Comparison of ENCODE assay signal across 18 cellular contexts in genomic region chr22:45805413-45805812, GRCh38.
DNase-seq lines count a peak whose midpoint lies in the region; ATAC-seq, FAIRE-seq and TF ChIP-seq lines count a peak whose summit lies in the region.
"Had no signal": no experiment of that assay in that cellular context is flagged by ENCODE, and none has a peak within 500 bp of the region (broad histone marks: within the 10 kb centered on the region; RNA-seq: fewer than 3 reads in every experiment).

No MANE protein-coding gene starts in this region.

- H3K27me3 Mint-ChIP-seq in HFFc6 (ENCODE audit: insufficient read depth), result peaks cover 4% of the 10 kb centered on the region
- no peaks in the 10 kb centered on the region for H3K27me3 Mint-ChIP-seq in activated T-helper 1 cell treated with anti-CD3 and anti-CD28 coated beads, Interleukin-12 subunit alpha, Interleukin-12 subunit beta, Interleukin-2, Interleukin-4 antibody, amounts not matched to agents 30 ng/mL and 10 ng/mL and 1 ng/mL, durations not matched to agents 14 hours and 24 hours and 36 hours (ENCODE audit: insufficient read depth)
- H3K27me3 Mint-ChIP-seq: activated naive CD8-positive, alpha-beta T cell treated with anti-CD3 and anti-CD28 coated beads for 36 hours had no signal

- H3K4me1 Mint-ChIP-seq in HFFc6 (ENCODE audit: low read depth), result peaks cover 64% of the 10 kb centered on the region
- H3K4me1 Mint-ChIP-seq in activated T-helper 1 cell treated with anti-CD3 and anti-CD28 coated beads, Interleukin-12 subunit alpha, Interleukin-12 subunit beta, Interleukin-2, Interleukin-4 antibody, amounts not matched to agents 30 ng/mL and 10 ng/mL and 1 ng/mL, durations not matched to agents 14 hours and 24 hours and 36 hours (ENCODE audit: low read depth), result no peaks in the 10 kb centered on the region
- H3K4me1 Mint-ChIP-seq: activated naive CD8-positive, alpha-beta T cell treated with anti-CD3 and anti-CD28 coated beads for 36 hours had no signal

- H3K27ac ChIP-seq in ACC112 (ENCODE audit: low read depth, low read length), result peak overlapping the region; percentile 65
- H3K27ac ChIP-seq: gastroesophageal sphincter, ovary, VCaP had no signal

- H3K27ac Mint-ChIP-seq in HFFc6, result peak overlapping the region; percentile 83
- no peak overlapping the region for H3K27ac Mint-ChIP-seq in activated T-helper 1 cell treated with anti-CD3 and anti-CD28 coated beads, Interleukin-12 subunit alpha, Interleukin-12 subunit beta, Interleukin-2, Interleukin-4 antibody, amounts not matched to agents 30 ng/mL and 10 ng/mL and 1 ng/mL, durations not matched to agents 14 hours and 24 hours and 36 hours
- H3K27ac Mint-ChIP-seq: activated CD8-positive, alpha-beta T cell treated with anti-CD3 and anti-CD28 coated beads, Interleukin-2, amount 10 ng/mL, durations not matched to agents 7 days and 5 days; activated naive CD8-positive, alpha-beta T cell treated with anti-CD3 and anti-CD28 coated beads for 36 hours had no signal

- no peak for FAIRE-seq in bronchial epithelial cell (lab: Jason Lieb, UNC)

- H3K4me1 ChIP-seq in ACC112 (ENCODE audit: control insufficient read depth, insufficient read depth, low read length, unreplicated experiment), result peaks cover 17% of the 10 kb centered on the region

- no peak overlapping the region for H2AFZ ChIP-seq in ACC112 (ENCODE audit: low read length, unreplicated experiment)

- no peaks in the 10 kb centered on the region for H3K79me2 ChIP-seq in ACC112 (ENCODE audit: control insufficient read depth, insufficient read depth, low read length, unreplicated experiment)

- H3K27me3 ChIP-seq in ACC112 (ENCODE audit: insufficient read depth, low read length), result no peaks in the 10 kb centered on the region
- no peaks in the 10 kb centered on the region for H3K27me3 ChIP-seq in bronchial epithelial cell (ENCODE audit: control insufficient read depth, insufficient read depth, low read length)
- H3K27me3 ChIP-seq: gastroesophageal sphincter, ovary had no signal

- H3K36me3 Mint-ChIP-seq in HFFc6 (ENCODE audit: low read depth), result peaks cover 55% of the 10 kb centered on the region
- H3K36me3 Mint-ChIP-seq in activated T-helper 1 cell treated with anti-CD3 and anti-CD28 coated beads, Interleukin-12 subunit alpha, Interleukin-12 subunit beta, Interleukin-2, Interleukin-4 antibody, amounts not matched to agents 30 ng/mL and 10 ng/mL and 1 ng/mL, durations not matched to agents 14 hours and 24 hours and 36 hours (ENCODE audit: low read depth), result peaks cover 13% of the 10 kb centered on the region

- no peaks in the 10 kb centered on the region for H3K9me3 Mint-ChIP-seq in HFFc6
- no peaks in the 10 kb centered on the region for H3K9me3 Mint-ChIP-seq in activated T-helper 1 cell treated with anti-CD3 and anti-CD28 coated beads, Interleukin-12 subunit alpha, Interleukin-12 subunit beta, Interleukin-2, Interleukin-4 antibody, amounts not matched to agents 30 ng/mL and 10 ng/mL and 1 ng/mL, durations not matched to agents 14 hours and 24 hours and 36 hours
- H3K9me3 Mint-ChIP-seq: activated naive CD8-positive, alpha-beta T cell treated with anti-CD3 and anti-CD28 coated beads for 36 hours had no signal

- no peak for ATAC-seq in GM21786 (IDR thresholded peaks at IDR 0.05; ENCODE audit: unreplicated experiment)
- ATAC-seq: activated CD8-positive, alpha-beta T cell treated with anti-CD3 and anti-CD28 coated beads, Interleukin-2, amount 10 ng/mL, durations not matched to agents 7 days and 5 days; gastroesophageal sphincter; left lobe of liver had no signal

- TF ChIP-seq CTCF in HFFc6 (IDR thresholded peaks at IDR 0.05) (no peak), bronchial epithelial cell (IDR thresholded peaks at IDR 0.05; ENCODE audit: insufficient read depth, low read length, severe bottlenecking) (no peak)

- peak overlapping the region; percentile 72 for H3K4me3 Mint-ChIP-seq in HFFc6
- no peak overlapping the region for H3K4me3 Mint-ChIP-seq in activated T-helper 1 cell treated with anti-CD3 and anti-CD28 coated beads, Interleukin-12 subunit alpha, Interleukin-12 subunit beta, Interleukin-2, Interleukin-4 antibody, amounts not matched to agents 30 ng/mL and 10 ng/mL and 1 ng/mL, durations not matched to agents 14 hours and 24 hours and 36 hours
- H3K4me3 Mint-ChIP-seq: activated CD8-positive, alpha-beta T cell treated with anti-CD3 and anti-CD28 coated beads, Interleukin-2, amount 10 ng/mL, durations not matched to agents 7 days and 5 days; activated naive CD8-positive, alpha-beta T cell treated with anti-CD3 and anti-CD28 coated beads for 36 hours had no signal

- H3K4me3 ChIP-seq in ACC112 (ENCODE audit: low read depth, low read length), result peak overlapping the region; percentile 18; the same call in 1 of the 2 replicates
- no peak overlapping the region for H3K4me3 ChIP-seq in bronchial epithelial cell (ENCODE audit: low read depth, low read length)
- H3K4me3 ChIP-seq: gastroesophageal sphincter, ovary, skin epidermis had no signal

- DNase-seq in HFFc6 (no peak), bronchial epithelial cell (ENCODE audit: low read depth) (peak; percentile 57), iris pigment epithelial cell (ENCODE audit: low read depth) (peak; percentile 46), LoVo (ENCODE audit: low spot score) (no peak), HK-2 (ENCODE audit: unreplicated experiment) (no peak)
- DNase-seq in activated T-helper 1 cell treated with anti-CD3 and anti-CD28 coated beads, Interleukin-12 subunit alpha, Interleukin-12 subunit beta, Interleukin-2, Interleukin-4 antibody, amounts not matched to agents 30 ng/mL and 10 ng/mL and 1 ng/mL, durations not matched to agents 14 hours and 24 hours and 36 hours (ENCODE audit: low spot score), result no peak
- DNase-seq: activated CD8-positive, alpha-beta T cell treated with anti-CD3 and anti-CD28 coated beads, Interleukin-2, amount 10 ng/mL, durations not matched to agents 7 days and 5 days; activated naive CD8-positive, alpha-beta T cell treated with anti-CD3 and anti-CD28 coated beads for 36 hours; activated T-cell treated with anti-CD3 and anti-CD28 coated beads, Interleukin-2, amount 50 U/mL, for 48 hours; NCI-H2171; NCI-H774; ovary had no signal

- intact Hi-C loops in activated T-helper 1 cell treated with anti-CD3 and anti-CD28 coated beads, Interleukin-12 subunit alpha, Interleukin-12 subunit beta, Interleukin-2, Interleukin-4 antibody, amounts not matched to agents 30 ng/mL and 10 ng/mL and 1 ng/mL, durations not matched to agents 14 hours and 24 hours and 36 hours (cut with micrococcal nuclease), result no loop called here

- peaks cover 5% of the 10 kb centered on the region; the same call in 1 of the 2 replicates for H3K36me3 ChIP-seq in ACC112 (ENCODE audit: insufficient read depth, low read length)
- H3K36me3 ChIP-seq in bronchial epithelial cell (ENCODE audit: control insufficient read depth, insufficient read depth, low read length), result peaks cover 6% of the 10 kb centered on the region
- H3K36me3 ChIP-seq: ovary had no signal

Comparison
In these comparisons a context has a peak if more than half of its experiments do, and no peak if none do; other contexts are left out.
1. DNase-seq: peak in bronchial epithelial cell (single experiment) and iris pigment epithelial cell (single experiment); none in HFFc6 (single experiment), LoVo (single experiment), activated T-helper 1 cell treated with anti-CD3 and anti-CD28 coated beads, Interleukin-12 subunit alpha, Interleukin-12 subunit beta, Interleukin-2, Interleukin-4 antibody, amounts not matched to agents 30 ng/mL and 10 ng/mL and 1 ng/mL, durations not matched to agents 14 hours and 24 hours and 36 hours (single experiment) and HK-2 (single experiment).